In genomic region chr13:33542309-33543088, GRCh38 we compare ENCODE assay signal across 8 cellular contexts.
DNase-seq lines count a peak whose midpoint lies in the region; ATAC-seq and TF ChIP-seq lines count a peak whose summit lies in the region.

No MANE protein-coding gene starts in this region.

- peak overlapping the region; percentile 66 to 84 (median 81) for H3K4me3 ChIP-seq in liver (ENCODE audit: low read depth in 1 of 3, low read length in 3 of 3)

- peak overlapping the region; percentile 99 to 100 for H3K9ac ChIP-seq in liver (ENCODE audit: low read depth in 1 of 2, low read length in 2 of 2)

- peaks cover 0 to 29% (median 12%) of the 10 kb centered on the region in 4 donors for H3K4me1 ChIP-seq in liver (ENCODE audit: control insufficient read depth in 4 of 4, insufficient read depth in 4 of 4, low read length in 3 of 4)

- no peaks in the 10 kb centered on the region for H3K27me3 ChIP-seq in liver (ENCODE audit: control insufficient read depth in 4 of 4, insufficient read depth in 4 of 4, low read length in 3 of 4)

- TF ChIP-seq CTCF in liver (IDR thresholded peaks at IDR 0.05; ENCODE audit: low read depth, low read length, missing input control), result peak; percentile 93

- DNase-seq in CD1c-positive myeloid dendritic cell (ENCODE audit: extremely low spot score) (peak; percentile 100), NCI-H748 treated with DMSO at 0.1 percent for 48 hours (lab: John Stamatoyannopoulos, UW) (peak; percentile 100), dermis microvascular lymphatic vessel endothelial cell (ENCODE audit: low read depth in 2 of 2) (peak; percentile 100)
- DNase-seq in activated CD4-positive, alpha-beta T cell treated with anti-CD3 and anti-CD28 coated beads, Interleukin-2, amount 50 U/mL, for 48 hours, result peak; percentile 97 to 98
- peak; percentile 98 for DNase-seq in stimulated activated CD4-positive, alpha-beta T cell treated with anti-CD3 and anti-CD28 coated beads, Interleukin-4, amount 100 ng/mL, for 24 hours

- H3K27ac ChIP-seq in liver (ENCODE audit: low read depth in 1 of 2, low read length in 2 of 2), result peak overlapping the region; percentile 99

- peak; percentile 96 to 97 for TF ChIP-seq RAD21 in liver (IDR thresholded peaks at IDR 0.05)

- no peaks in the 10 kb centered on the region for H3K9me3 ChIP-seq in liver (ENCODE audit: control insufficient read depth in 4 of 4, low read length in 3 of 4)

- ATAC-seq in GM19372 (IDR thresholded peaks at IDR 0.05; ENCODE audit: low read depth, unreplicated experiment), result peak; percentile 85
- ATAC-seq in HG03558 (IDR thresholded peaks at IDR 0.05; ENCODE audit: extremely low read depth, unreplicated experiment), result peak; percentile 68

- WGBS in liver, result under 1% methylated on average over 70 of the region's 70 CpGs

- H3K36me3 ChIP-seq in liver (ENCODE audit: control insufficient read depth in 4 of 4, insufficient read depth in 3 of 4, low read depth in 1 of 4, low read length in 3 of 4), result no peaks in the 10 kb centered on the region

TF ChIP-seq in liver, 16 proteins besides CTCF, POLR2A, EP300 and RAD21:
- TF ChIP-seq, protein P1, sequence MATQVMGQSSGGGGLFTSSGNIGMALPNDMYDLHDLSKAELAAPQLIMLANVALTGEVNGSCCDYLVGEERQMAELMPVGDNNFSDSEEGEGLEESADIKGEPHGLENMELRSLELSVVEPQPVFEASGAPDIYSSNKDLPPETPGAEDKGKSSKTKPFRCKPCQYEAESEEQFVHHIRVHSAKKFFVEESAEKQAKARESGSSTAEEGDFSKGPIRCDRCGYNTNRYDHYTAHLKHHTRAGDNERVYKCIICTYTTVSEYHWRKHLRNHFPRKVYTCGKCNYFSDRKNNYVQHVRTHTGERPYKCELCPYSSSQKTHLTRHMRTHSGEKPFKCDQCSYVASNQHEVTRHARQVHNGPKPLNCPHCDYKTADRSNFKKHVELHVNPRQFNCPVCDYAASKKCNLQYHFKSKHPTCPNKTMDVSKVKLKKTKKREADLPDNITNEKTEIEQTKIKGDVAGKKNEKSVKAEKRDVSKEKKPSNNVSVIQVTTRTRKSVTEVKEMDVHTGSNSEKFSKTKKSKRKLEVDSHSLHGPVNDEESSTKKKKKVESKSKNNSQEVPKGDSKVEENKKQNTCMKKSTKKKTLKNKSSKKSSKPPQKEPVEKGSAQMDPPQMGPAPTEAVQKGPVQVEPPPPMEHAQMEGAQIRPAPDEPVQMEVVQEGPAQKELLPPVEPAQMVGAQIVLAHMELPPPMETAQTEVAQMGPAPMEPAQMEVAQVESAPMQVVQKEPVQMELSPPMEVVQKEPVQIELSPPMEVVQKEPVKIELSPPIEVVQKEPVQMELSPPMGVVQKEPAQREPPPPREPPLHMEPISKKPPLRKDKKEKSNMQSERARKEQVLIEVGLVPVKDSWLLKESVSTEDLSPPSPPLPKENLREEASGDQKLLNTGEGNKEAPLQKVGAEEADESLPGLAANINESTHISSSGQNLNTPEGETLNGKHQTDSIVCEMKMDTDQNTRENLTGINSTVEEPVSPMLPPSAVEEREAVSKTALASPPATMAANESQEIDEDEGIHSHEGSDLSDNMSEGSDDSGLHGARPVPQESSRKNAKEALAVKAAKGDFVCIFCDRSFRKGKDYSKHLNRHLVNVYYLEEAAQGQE (IDR thresholded peaks at IDR 0.05), result peak; percentile 85
- TF ChIP-seq RXRA (IDR thresholded peaks at IDR 0.05) (peak; percentile 48 to 58), NR2F2 (IDR thresholded peaks at IDR 0.05) (no peak), FOXA2 (IDR thresholded peaks at IDR 0.05) (peak; percentile 24), JUND (IDR thresholded peaks at IDR 0.05) (peak; percentile 38 to 42), HNF4A (conservative IDR thresholded peaks at IDR 0.05) (peak; percentile 25 to 53), SP1 (IDR thresholded peaks at IDR 0.05) (peak; percentile 84), YY1 (IDR thresholded peaks at IDR 0.05) (peak; percentile 96), EGR1 (IDR thresholded peaks at IDR 0.05; ENCODE audit: low read depth in 2 of 2) (peak; percentile 24 to 52), TAF1 (conservative IDR thresholded peaks at IDR 0.05) (peak; percentile 76), FOXA1 (IDR thresholded peaks at IDR 0.05) (peak; percentile 75), ZBTB33 (IDR thresholded peaks at IDR 0.05) (peak; percentile 61), HNF4G (IDR thresholded peaks at IDR 0.05) (no peak), GABPA (IDR thresholded peaks at IDR 0.05 in 1 of 2, conservative IDR thresholded peaks at IDR 0.05 in 1 of 2) (peak; percentile 83 to 96)
- TF ChIP-seq, protein P2, sequence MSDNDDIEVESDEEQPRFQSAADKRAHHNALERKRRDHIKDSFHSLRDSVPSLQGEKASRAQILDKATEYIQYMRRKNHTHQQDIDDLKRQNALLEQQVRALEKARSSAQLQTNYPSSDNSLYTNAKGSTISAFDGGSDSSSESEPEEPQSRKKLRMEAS (IDR thresholded peaks at IDR 0.05), result peak; percentile 99
- TF ChIP-seq, protein P3, sequence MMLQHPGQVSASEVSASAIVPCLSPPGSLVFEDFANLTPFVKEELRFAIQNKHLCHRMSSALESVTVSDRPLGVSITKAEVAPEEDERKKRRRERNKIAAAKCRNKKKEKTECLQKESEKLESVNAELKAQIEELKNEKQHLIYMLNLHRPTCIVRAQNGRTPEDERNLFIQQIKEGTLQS (IDR thresholded peaks at IDR 0.05), result peak; percentile 17

Comparison
In these comparisons a context has a peak if more than half of its experiments do, and no peak if none do; other contexts are left out.
1. Peak in every context shown above with its lines: DNase-seq, ATAC-seq, H3K4me3 ChIP-seq and H3K27ac ChIP-seq.